In genomic region chr6:156102129-156102528, GRCh38 we compare ENCODE assay signal across 11 cellular contexts.
DNase-seq lines count a peak whose midpoint lies in the region; ATAC-seq, FAIRE-seq and TF ChIP-seq lines count a peak whose summit lies in the region.
"Had no signal": no experiment of that assay in that cellular context is flagged by ENCODE, and none has a peak within 500 bp of the region (broad histone marks: within the 10 kb centered on the region; RNA-seq: fewer than 3 reads in every experiment).

No MANE protein-coding gene starts in this region.

- no peak for TF ChIP-seq EP300 in transverse colon (IDR thresholded peaks at IDR 0.05; ENCODE audit: low read depth)

- dilution Hi-C loops in endothelial cell of umbilical vein (cut with MboI; ENCODE audit: extremely low pct_ligation_motif_present, low sequenced_read_pairs): no loop called here

- TF ChIP-seq POLR2A in endothelial cell of umbilical vein (IDR thresholded peaks at IDR 0.05; ENCODE audit: low read depth, low read length) (no peak), transverse colon (IDR thresholded peaks at IDR 0.05) (no peak)

- no peaks in the 10 kb centered on the region for H3K36me3 Mint-ChIP-seq in activated CD8-positive, alpha-beta T cell treated with anti-CD3 and anti-CD28 coated beads for 36 hours (ENCODE audit: low read depth)
- H3K36me3 Mint-ChIP-seq in activated CD8-positive, alpha-beta T cell treated with anti-CD3 and anti-CD28 coated beads, Interleukin-2, amount 10 ng/mL, durations not matched to agents 7 days and 5 days (ENCODE audit: low read depth): no peaks in the 10 kb centered on the region

- H3F3A ChIP-seq in PC-9 (ENCODE audit: insufficient read depth, low read depth): no peaks in the 10 kb centered on the region

- peaks cover 0 to 2% of the 10 kb centered on the region in 2 experiments for H3K27me3 ChIP-seq in endothelial cell of umbilical vein (ENCODE audit: control insufficient read depth in 2 of 2, insufficient read depth in 2 of 2, low read length in 2 of 2)
- H3K27me3 ChIP-seq in transverse colon: no peaks in the 10 kb centered on the region
- H3K27me3 ChIP-seq in PC-9 (ENCODE audit: insufficient read depth, low read depth): no peaks in the 10 kb centered on the region
- H3K27me3 ChIP-seq: heart left ventricle had no signal

- H3K9me3 ChIP-seq in endothelial cell of umbilical vein (replicated peaks; ENCODE audit: control insufficient read depth, insufficient read depth, low read length): no peaks in the 10 kb centered on the region
- H3K9me3 ChIP-seq in transverse colon: no peaks in the 10 kb centered on the region
- H3K9me3 ChIP-seq in PC-9 (ENCODE audit: insufficient read depth, low read depth): no peaks in the 10 kb centered on the region
- H3K9me3 ChIP-seq: heart left ventricle had no signal

- no peaks in the 10 kb centered on the region for H3K27me3 Mint-ChIP-seq in activated CD8-positive, alpha-beta T cell treated with anti-CD3 and anti-CD28 coated beads for 36 hours
- H3K27me3 Mint-ChIP-seq in activated CD8-positive, alpha-beta T cell treated with anti-CD3 and anti-CD28 coated beads, Interleukin-2, amount 10 ng/mL, durations not matched to agents 7 days and 5 days (ENCODE audit: low read depth): no peaks in the 10 kb centered on the region

- H3K79me2 ChIP-seq in endothelial cell of umbilical vein (ENCODE audit: control insufficient read depth, insufficient read depth, low read length) (no peaks in the 10 kb centered on the region), PC-9 (ENCODE audit: low read depth) (no peaks in the 10 kb centered on the region)

- no peak overlapping the region for H3K9ac ChIP-seq in endothelial cell of umbilical vein (replicated peaks; ENCODE audit: extremely low read depth, insufficient read depth, low read length)

- peak; percentile 10 for DNase-seq in activated CD8-positive, alpha-beta T cell treated with anti-CD3 and anti-CD28 coated beads for 36 hours
- no peak for DNase-seq in activated CD8-positive, alpha-beta T cell treated with anti-CD3 and anti-CD28 coated beads, Interleukin-2, amount 10 ng/mL, durations not matched to agents 7 days and 5 days
- DNase-seq in NCI-H69 (lab: John Stamatoyannopoulos, UW) (peak; percentile 49), endothelial cell of umbilical vein (ENCODE audit: low read depth, low spot score) (peak; percentile 23), transverse colon (peak; percentile 10), PC-9 (no peak), RWPE1 (ENCODE audit: low spot score) (no peak)
- DNase-seq: activated effector memory CD4-positive, alpha-beta T cell treated with Interleukin-2 at 50 U/mL for 16 hours; heart left ventricle; NCI-H1092 had no signal

- H3K27ac ChIP-seq in endothelial cell of umbilical vein (ENCODE audit: insufficient read depth, low read depth, low read length) (no peak overlapping the region), transverse colon (no peak overlapping the region), PC-9 (no peak overlapping the region), RWPE1 (no peak overlapping the region)
- H3K27ac ChIP-seq: heart left ventricle had no signal

- H3K4me3 Mint-ChIP-seq in activated CD8-positive, alpha-beta T cell treated with anti-CD3 and anti-CD28 coated beads for 36 hours: no peak overlapping the region
- H3K4me3 Mint-ChIP-seq in activated CD8-positive, alpha-beta T cell treated with anti-CD3 and anti-CD28 coated beads, Interleukin-2, amount 10 ng/mL, durations not matched to agents 7 days and 5 days: no peak overlapping the region

- no peak for TF ChIP-seq CTCF in activated CD8-positive, alpha-beta T cell treated with anti-CD3 and anti-CD28 coated beads for 36 hours (IDR thresholded peaks at IDR 0.05)
- TF ChIP-seq CTCF in endothelial cell of umbilical vein (IDR thresholded peaks at IDR 0.05; ENCODE audit: extremely low read depth in 1 of 2, insufficient read depth in 1 of 2, low read depth in 1 of 2, low read length in 2 of 2) (peak in 1 of 2 donors; percentile 22), transverse colon (IDR thresholded peaks at IDR 0.05) (peak in 2 of 5 experiments; percentile 8 to 19), PC-9 (conservative IDR thresholded peaks at IDR 0.05) (no peak; the same call in 1 of the 2 replicates), RWPE1 (conservative IDR thresholded peaks at IDR 0.05; ENCODE audit: low read depth) (no peak)

- POLR2A ChIA-PET in activated CD8-positive, alpha-beta T cell treated with anti-CD3 and anti-CD28 coated beads for 36 hours (lab: Charles Lee): no interaction called here
- POLR2A ChIA-PET in activated CD8-positive, alpha-beta T cell treated with anti-CD3 and anti-CD28 coated beads, Interleukin-2, amount 10 ng/mL, durations not matched to agents 7 days and 5 days (lab: Charles Lee): no interaction called here
- POLR2A ChIA-PET in endothelial cell of umbilical vein (lab: Charles Lee) (no interaction called here), PC-9 (lab: Charles Lee; ENCODE audit: unreplicated experiment) (no interaction called here), RWPE1 (lab: Yijun Ruan, JAX; ENCODE audit: low non-redundant PET) (no interaction called here)

- CTCF ChIA-PET in activated CD8-positive, alpha-beta T cell treated with anti-CD3 and anti-CD28 coated beads for 36 hours (lab: Charles Lee): interaction anchor here (0.6 to 1.4 kb wide), 3 partner anchors 8 to 162 kb away, joined by 3 to 4 read pairs (median 3); no protein-coding TSS in a partner anchor
- CTCF ChIA-PET in activated CD8-positive, alpha-beta T cell treated with anti-CD3 and anti-CD28 coated beads, Interleukin-2, amount 10 ng/mL, durations not matched to agents 7 days and 5 days (lab: Charles Lee): no interaction called here
- CTCF ChIA-PET in endothelial cell of umbilical vein (lab: Charles Lee): interaction anchor here (1.1 to 1.2 kb wide), 2 partner anchors 15 to 775 kb away, joined by 3 read pairs; no protein-coding TSS in a partner anchor
- CTCF ChIA-PET in PC-9 (lab: Charles Lee): no interaction called here
- CTCF ChIA-PET in RWPE1 (lab: Yijun Ruan, JAX): no interaction called here

- FAIRE-seq in endothelial cell of umbilical vein (lab: Jason Lieb, UNC): no peak

- H3K4me2 ChIP-seq in endothelial cell of umbilical vein (ENCODE audit: insufficient read depth, low read length) (no peak overlapping the region), PC-9 (no peak overlapping the region)

- H3K4me1 ChIP-seq in endothelial cell of umbilical vein (ENCODE audit: control insufficient read depth, extremely low read depth, insufficient read depth, low read length) (no peaks in the 10 kb centered on the region), transverse colon (no peaks in the 10 kb centered on the region), PC-9 (replicated peaks; ENCODE audit: insufficient read depth) (no peaks in the 10 kb centered on the region)
- H3K4me1 ChIP-seq: heart left ventricle had no signal

- no peaks in the 10 kb centered on the region for H3K9me2 ChIP-seq in PC-9 (ENCODE audit: insufficient read depth)

- H3K27ac Mint-ChIP-seq in activated CD8-positive, alpha-beta T cell treated with anti-CD3 and anti-CD28 coated beads for 36 hours: no peak overlapping the region
- no peak overlapping the region for H3K27ac Mint-ChIP-seq in activated CD8-positive, alpha-beta T cell treated with anti-CD3 and anti-CD28 coated beads, Interleukin-2, amount 10 ng/mL, durations not matched to agents 7 days and 5 days

- H4K20me1 ChIP-seq in endothelial cell of umbilical vein (replicated peaks; ENCODE audit: control insufficient read depth, extremely low read depth, insufficient read depth, low read length): no peaks in the 10 kb centered on the region
- no peaks in the 10 kb centered on the region for H4K20me1 ChIP-seq in PC-9 (ENCODE audit: insufficient read depth)

- no peak for ATAC-seq in activated CD8-positive, alpha-beta T cell treated with anti-CD3 and anti-CD28 coated beads for 36 hours
- ATAC-seq in activated CD8-positive, alpha-beta T cell treated with anti-CD3 and anti-CD28 coated beads, Interleukin-2, amount 10 ng/mL, durations not matched to agents 7 days and 5 days: no peak
- ATAC-seq in GM18520 (IDR thresholded peaks at IDR 0.05; ENCODE audit: unreplicated experiment): no peak
- ATAC-seq: heart left ventricle had no signal

- BruUV-seq in endothelial cell of umbilical vein (replicated peaks; lab: Mats Ljungman, UMichigan): no TSS peak
- no TSS peak for BruUV-seq in PC-9 (replicated peaks; lab: Mats Ljungman, UMichigan)

- H3K36me3 ChIP-seq in endothelial cell of umbilical vein (ENCODE audit: control insufficient read depth in 2 of 2, extremely low read depth in 1 of 2, insufficient read depth in 2 of 2, low read length in 2 of 2) (no peaks in the 10 kb centered on the region), transverse colon (no peaks in the 10 kb centered on the region), PC-9 (ENCODE audit: low read depth) (no peaks in the 10 kb centered on the region)
- H3K36me3 ChIP-seq: heart left ventricle had no signal

- H2AFZ ChIP-seq in endothelial cell of umbilical vein (ENCODE audit: low read depth, low read length): no peak overlapping the region
- no peak overlapping the region for H2AFZ ChIP-seq in PC-9

- H3K4me1 Mint-ChIP-seq in activated CD8-positive, alpha-beta T cell treated with anti-CD3 and anti-CD28 coated beads for 36 hours (ENCODE audit: low read depth): no peaks in the 10 kb centered on the region
- H3K4me1 Mint-ChIP-seq in activated CD8-positive, alpha-beta T cell treated with anti-CD3 and anti-CD28 coated beads, Interleukin-2, amount 10 ng/mL, durations not matched to agents 7 days and 5 days (ENCODE audit: low read depth): no peaks in the 10 kb centered on the region

- in situ Hi-C loops in transverse colon (cut with MboI; ENCODE audit: low pct_ligation_motif_present in 1 of 4, low pct_unique_long_range_greater_than_20kb in 1 of 4, low sequenced_read_pairs in 3 of 4): loop anchor here in 1 of 4 donors (25.0 kb wide), 1 partner anchor 765 kb away; no protein-coding TSS in a partner anchor

- no peak overlapping the region for H3K4me3 ChIP-seq in endothelial cell of umbilical vein (replicated peaks in 1 of 3; ENCODE audit: insufficient read depth in 1 of 3, low read depth in 1 of 3, low read length in 3 of 3)
- no peak overlapping the region for H3K4me3 ChIP-seq in transverse colon
- no peak overlapping the region for H3K4me3 ChIP-seq in PC-9
- H3K4me3 ChIP-seq: heart left ventricle had no signal

- H3K9me1 ChIP-seq in endothelial cell of umbilical vein (replicated peaks; ENCODE audit: control insufficient read depth, extremely low read depth, insufficient read depth, low read length): no peaks in the 10 kb centered on the region

- 60 to 84% methylated on average over 1 to 3 of the region's 3 CpGs for WGBS in transverse colon (ENCODE audit: low coverage in 1 of 2), 2 donors

- H3K9me3 Mint-ChIP-seq in activated CD8-positive, alpha-beta T cell treated with anti-CD3 and anti-CD28 coated beads for 36 hours: peaks cover 5% of the 10 kb centered on the region
- H3K9me3 Mint-ChIP-seq in activated CD8-positive, alpha-beta T cell treated with anti-CD3 and anti-CD28 coated beads, Interleukin-2, amount 10 ng/mL, durations not matched to agents 7 days and 5 days (ENCODE audit: insufficient read depth): no peaks in the 10 kb centered on the region

- intact Hi-C loops in activated CD8-positive, alpha-beta T cell treated with anti-CD3 and anti-CD28 coated beads for 36 hours (cut with micrococcal nuclease): no loop called here
- intact Hi-C loops in endothelial cell of umbilical vein (cut with micrococcal nuclease) (no loop called here), transverse colon (cut with DNase I; ENCODE audit: low total_unique reads) (no loop called here), PC-9 (cut with micrococcal nuclease; ENCODE audit: unreplicated experiment) (no loop called here)

Comparison
In these comparisons a context has a peak if more than half of its experiments do, and no peak if none do; other contexts are left out.
1. DNase-seq: peak in activated CD8-positive, alpha-beta T cell treated with anti-CD3 and anti-CD28 coated beads for 36 hours (single experiment), NCI-H69 (single experiment), endothelial cell of umbilical vein (single experiment) and transverse colon (single experiment); none in activated CD8-positive, alpha-beta T cell treated with anti-CD3 and anti-CD28 coated beads, Interleukin-2, amount 10 ng/mL, durations not matched to agents 7 days and 5 days (single experiment), PC-9 (0 of 2) and RWPE1 (single experiment).
2. CTCF ChIA-PET loops: an anchor here in activated CD8-positive, alpha-beta T cell treated with anti-CD3 and anti-CD28 coated beads for 36 hours (0.6 to 1.4 kb wide) and endothelial cell of umbilical vein (1.1 to 1.2 kb wide); none called in activated CD8-positive, alpha-beta T cell treated with anti-CD3 and anti-CD28 coated beads, Interleukin-2, amount 10 ng/mL, durations not matched to agents 7 days and 5 days, PC-9 and RWPE1.